Comparison of ENCODE assay signal across 9 cellular contexts in genomic region chr20:13783528-13783927, GRCh38. TPM values are rescaled to one million over a fixed set of nuclear protein-coding genes. Genes with fewer than 3 reads are reported as not detected.
DNase-seq lines count a peak whose midpoint lies in the region; ATAC-seq and TF ChIP-seq lines count a peak whose summit lies in the region.
"Had no signal": no experiment of that assay in that cellular context is flagged by ENCODE, and none has a peak within 500 bp of the region (broad histone marks: within the 10 kb centered on the region; RNA-seq: fewer than 3 reads in every experiment).

No MANE protein-coding gene starts in this region.

- no peak overlapping the region for H2AFZ ChIP-seq in mammary epithelial cell (ENCODE audit: low read depth, low read length)

- peak overlapping the region; percentile 91 for H3K4me2 ChIP-seq in mammary epithelial cell (ENCODE audit: insufficient read depth, low read depth, low read length)

- POLR2A ChIA-PET in Caco-2 (lab: Charles Lee) = interaction anchor here (0.5 kb wide), 1 partner anchor 1203 kb away, joined by 3 read pairs; no protein-coding TSS in a partner anchor
- POLR2A ChIA-PET in naive thymus-derived CD8-positive, alpha-beta T cell (lab: Charles Lee) = no interaction called here

- no peaks in the 10 kb centered on the region for H3K27me3 Mint-ChIP-seq in Caco-2 (ENCODE audit: insufficient read depth, unreplicated experiment)
- H3K27me3 Mint-ChIP-seq in naive thymus-derived CD8-positive, alpha-beta T cell = no peaks in the 10 kb centered on the region

- H3K9me3 Mint-ChIP-seq in Caco-2 (ENCODE audit: unreplicated experiment) = no peaks in the 10 kb centered on the region
- no peaks in the 10 kb centered on the region for H3K9me3 Mint-ChIP-seq in naive thymus-derived CD8-positive, alpha-beta T cell

- H3K36me3 Mint-ChIP-seq in Caco-2 (ENCODE audit: insufficient read depth, unreplicated experiment) = peaks cover 40% of the 10 kb centered on the region
- peaks cover 0 to 48% (median 15%) of the 10 kb centered on the region in 3 donors for H3K36me3 Mint-ChIP-seq in naive thymus-derived CD8-positive, alpha-beta T cell

- peak overlapping the region; percentile 91 for H3K9ac ChIP-seq in mammary epithelial cell (ENCODE audit: insufficient read depth, low read length)

- intact Hi-C loops in Caco-2 (cut with micrococcal nuclease; ENCODE audit: unreplicated experiment) (loop anchor here (10.0 kb wide), 1 partner anchor 449 kb away; no protein-coding TSS in a partner anchor), mammary epithelial cell (cut with micrococcal nuclease) (loop anchor here (10.0 kb wide), 1 partner anchor 149 kb away; the partner anchor contains the start of gene TASP1)

- peak overlapping the region; percentile 98 for H3K27ac Mint-ChIP-seq in Caco-2 (ENCODE audit: unreplicated experiment)
- peak overlapping the region in 4 of 10 donors; percentile 18 to 99 (median 47) for H3K27ac Mint-ChIP-seq in naive thymus-derived CD8-positive, alpha-beta T cell

- H4K20me1 ChIP-seq in mammary epithelial cell (ENCODE audit: insufficient read depth, low read length) = no peaks in the 10 kb centered on the region

- H3K36me3 ChIP-seq in Caco-2 (ENCODE audit: control insufficient read depth, insufficient read depth, low read length) = peaks cover 4% of the 10 kb centered on the region; the same call in 1 of the 2 replicates
- H3K36me3 ChIP-seq in mammary epithelial cell (ENCODE audit: insufficient read depth, low read length) = peaks cover 12% of the 10 kb centered on the region

- H3K9me3 ChIP-seq in Caco-2 (no peaks in the 10 kb centered on the region), mammary epithelial cell (replicated peaks; ENCODE audit: insufficient read depth, low read length) (no peaks in the 10 kb centered on the region)

- 88% methylated on average over 13 of the region's 13 CpGs for WGBS in mammary epithelial cell (ENCODE audit: low coverage, missing lambda C conversion rate)

- H3K27ac ChIP-seq in mammary epithelial cell (ENCODE audit: insufficient read depth, low read depth, low read length) = peak overlapping the region; percentile 74

- no TSS peak for BruUV-seq in Caco-2 (replicated peaks; lab: Mats Ljungman, UMichigan)
- BruUV-seq in mammary epithelial cell (replicated peaks; lab: Mats Ljungman, UMichigan) = no TSS peak

- H3K4me1 ChIP-seq in Caco-2 = peaks cover 12% of the 10 kb centered on the region; the same call in 1 of the 2 replicates
- H3K4me1 ChIP-seq in mammary epithelial cell (ENCODE audit: insufficient read depth, low read length) = peaks cover 18% of the 10 kb centered on the region

- H3K4me3 Mint-ChIP-seq in Caco-2 (ENCODE audit: unreplicated experiment) = peak overlapping the region; percentile 93
- H3K4me3 Mint-ChIP-seq in naive thymus-derived CD8-positive, alpha-beta T cell = peak overlapping the region; percentile 14 to 100 (median 94)

- H3K79me2 ChIP-seq in mammary epithelial cell (ENCODE audit: insufficient read depth, low read length) = peaks cover 84% of the 10 kb centered on the region

- CTCF ChIA-PET in Caco-2 (lab: Charles Lee) = interaction anchor here (1.6 kb wide), 1 partner anchor 12 kb away, joined by 8 read pairs; no protein-coding TSS in a partner anchor
- CTCF ChIA-PET in mammary epithelial cell (lab: Charles Lee; ENCODE audit: low non-redundant PET) = no interaction called here

- no peaks in the 10 kb centered on the region for H3K27me3 ChIP-seq in Caco-2 (replicated peaks; ENCODE audit: control insufficient read depth, insufficient read depth, low read length)
- no peaks in the 10 kb centered on the region for H3K27me3 ChIP-seq in mammary epithelial cell (ENCODE audit: insufficient read depth, low read length)

- peaks cover 14% of the 10 kb centered on the region for H3K4me1 Mint-ChIP-seq in Caco-2 (ENCODE audit: low read depth, unreplicated experiment)
- peaks cover 30 to 67% (median 58%) of the 10 kb centered on the region in 4 donors for H3K4me1 Mint-ChIP-seq in naive thymus-derived CD8-positive, alpha-beta T cell

- no peak for TF ChIP-seq CTCF in Caco-2 (IDR thresholded peaks at IDR 0.05; ENCODE audit: insufficient read depth in 1 of 2, low read depth in 1 of 2, low read length in 1 of 2, severe bottlenecking in 1 of 2, unreplicated experiment in 1 of 2)
- TF ChIP-seq CTCF in LNCaP clone FGC (IDR thresholded peaks at IDR 0.05; ENCODE audit: control insufficient read depth, extremely low read depth, insufficient read depth) = no peak
- TF ChIP-seq CTCF in mammary epithelial cell (conservative IDR thresholded peaks at IDR 0.05 in 1 of 2, IDR thresholded peaks at IDR 0.05 in 1 of 2; ENCODE audit: extremely low read depth in 1 of 2, insufficient read depth in 1 of 2, low read depth in 1 of 2, low read length in 2 of 2) = no peak

- in situ Hi-C loops in mammary epithelial cell (cut with MboI; ENCODE audit: low sequenced_read_pairs in 2 of 2) = no loop called here

- H3K4me3 ChIP-seq in Caco-2 (ENCODE audit: low read depth, low read length) (peak overlapping the region; percentile 83), LNCaP clone FGC (ENCODE audit: low read depth, low read length) (peak overlapping the region; percentile 98), mammary epithelial cell (replicated peaks in 1 of 3; ENCODE audit: insufficient read depth in 1 of 3, low read depth in 2 of 3, low read length in 3 of 3) (peak overlapping the region; percentile 86 to 95 (median 87))

- no peak for ATAC-seq in naive thymus-derived CD8-positive, alpha-beta T cell
- no peak for ATAC-seq in HG03095 (IDR thresholded peaks at IDR 0.05; ENCODE audit: unreplicated experiment)

- no peak for DNase-seq in Caco-2
- DNase-seq in LNCaP clone FGC (ENCODE audit: low read depth) = no peak
- no peak for DNase-seq in mammary epithelial cell
- no peak for DNase-seq in naive thymus-derived CD8-positive, alpha-beta T cell
- DNase-seq in stimulated activated CD4-positive, alpha-beta T cell treated with anti-CD3 and anti-CD28 coated beads, Interleukin-15, amount 100 ng/mL, for 24 hours = no peak
- no peak for DNase-seq in OCI-M2 (lab: John Stamatoyannopoulos, UW; ENCODE audit: unreplicated experiment)
- no peak for DNase-seq in SKM-1 (lab: John Stamatoyannopoulos, UW; ENCODE audit: unreplicated experiment)
- DNase-seq: cortex of kidney had no signal

- dilution Hi-C loops in mammary epithelial cell (cut with HindIII; ENCODE audit: low sequenced_read_pairs) = no loop called here

RNA-seq across cellular contexts. Expression of gene ESF1, which starts 1.2 kb away (rescaled TPM):
- total RNA-seq in Caco-2 (2022) (21.3 and 22.7 TPM in 2 replicates), mammary epithelial cell (10 to 100 TPM in 1 of 2 donors, 1 to 10 TPM in 1; 6.7 to 16.2 TPM)
- polyA plus RNA-seq in mammary epithelial cell = 2.7 TPM
- 0.72 TPM for polyA minus RNA-seq in mammary epithelial cell
- 10 to 100 TPM; 15.2 to 15.9 TPM for total RNA-seq in naive thymus-derived CD8-positive, alpha-beta T cell
- 1 to 10 TPM; 4.3 to 6.9 (median 6.1) TPM for polyA plus RNA-seq in naive thymus-derived CD8-positive, alpha-beta T cell

RNA-seq across cellular contexts. Expression of gene NDUFAF5, which starts 1.3 kb away (rescaled TPM):
- total RNA-seq in Caco-2 (2022) = 34.9 and 38.3 TPM in 2 replicates
- 10 to 100 TPM; 10.8 to 34.7 TPM for total RNA-seq in mammary epithelial cell
- polyA plus RNA-seq in mammary epithelial cell = 10.8 TPM
- polyA minus RNA-seq in mammary epithelial cell = 19.1 TPM
- total RNA-seq in naive thymus-derived CD8-positive, alpha-beta T cell = 10 to 100 TPM; 39.3 to 47.1 TPM
- 10 to 100 TPM in 1 of 3 donors, 1 to 10 TPM in 2; 3.1 to 10.1 (median 4.4) TPM for polyA plus RNA-seq in naive thymus-derived CD8-positive, alpha-beta T cell
